In genomic region chr13:38349386-38350113, GRCh38 we compare ENCODE assay signal across 8 cellular contexts. TPM values are rescaled to one million over a fixed set of nuclear protein-coding genes. Genes with fewer than 3 reads are reported as not detected.
DNase-seq lines count a peak whose midpoint lies in the region; ATAC-seq and TF ChIP-seq lines count a peak whose summit lies in the region.

Gene UFM1, plus strand, starts transcription at chr13:38349851. Its CDS starts 69 bp downstream, at chr13:38349920.

- DNase-seq in AG20443 (ENCODE audit: low spot score) (peak; percentile 94), NCI-H510A (lab: John Stamatoyannopoulos, UW) (peak; percentile 34), cerebellum (ENCODE audit: low spot score) (peak; percentile 85), islet precursor cell (peak; percentile 96)
- peak; percentile 77 for DNase-seq in activated CD4-positive, alpha-beta T cell treated with anti-CD3 and anti-CD28 coated beads for 1 hour
- DNase-seq in stimulated activated CD4-positive, alpha-beta T cell treated with anti-CD3 and anti-CD28 coated beads, Interleukin-12 subunit alpha, Interleukin-12 subunit beta, amount 100 ng/mL, for 48 hours (ENCODE audit: low read depth in 2 of 3, low spot score in 1 of 3): peak; percentile 75 to 83 (median 81)

- peak; percentile 73 for TF ChIP-seq POLR2A in GM19099 (IDR thresholded peaks at IDR 0.05; ENCODE audit: extremely low read depth, insufficient read length, low read depth)

- ATAC-seq in HG03432 (IDR thresholded peaks at IDR 0.05; ENCODE audit: unreplicated experiment): peak; percentile 97

RNA-seq across cellular contexts. Expression of gene UFM1, which starts in this region (rescaled TPM):
- 108 TPM for total RNA-seq in cerebellum

Comparison
In these comparisons a context has a peak if more than half of its experiments do, and no peak if none do; other contexts are left out.
1. Peak in every context shown above with its lines: DNase-seq and ATAC-seq.
2. DNase-seq: peak in every context shown above with its lines; median percentile 96 in islet precursor cell; 94 in AG20443; 85 in cerebellum; 81 in stimulated activated CD4-positive, alpha-beta T cell treated with anti-CD3 and anti-CD28 coated beads, Interleukin-12 subunit alpha, Interleukin-12 subunit beta, amount 100 ng/mL, for 48 hours; 77 in activated CD4-positive, alpha-beta T cell treated with anti-CD3 and anti-CD28 coated beads for 1 hour; 34 in NCI-H510A.